In genomic region chr17:40980594-40980993, GRCh38 we compare ENCODE assay signal across 1 cellular context.
TF ChIP-seq lines count a peak whose summit lies in the region.

No MANE protein-coding gene starts in this region.

TF ChIP-seq in IMR-90, 13 proteins besides CTCF, POLR2A, EP300 and RAD21 (continued from another document):
- TF ChIP-seq CEBPB (IDR thresholded peaks at IDR 0.05; ENCODE audit: low read depth, low read length) (no peak), NFE2L2 (IDR thresholded peaks at IDR 0.05; ENCODE audit: low read depth, low read length) (no peak)
